9 cellular contexts compared by ENCODE assay signal in genomic region chr3:48428863-48429415, GRCh38. TPM values are rescaled to one million over a fixed set of nuclear protein-coding genes. Genes with fewer than 3 reads are reported as not detected.
DNase-seq lines count a peak whose midpoint lies in the region; ATAC-seq and TF ChIP-seq lines count a peak whose summit lies in the region.
"Had no signal": no experiment of that assay in that cellular context is flagged by ENCODE, and none has a peak within 500 bp of the region (broad histone marks: within the 10 kb centered on the region; RNA-seq: fewer than 3 reads in every experiment).

No MANE protein-coding gene starts in this region.

- H3K27me3 Mint-ChIP-seq in mesothelial cell of epicardium (ENCODE audit: low read depth) = no peaks in the 10 kb centered on the region

- TF ChIP-seq CTCF in OCI-LY3 (IDR thresholded peaks at IDR 0.05; ENCODE audit: low read depth, low read length) (no peak), mesothelial cell of epicardium (IDR thresholded peaks at IDR 0.05; ENCODE audit: unreplicated experiment) (no peak), upper lobe of right lung (IDR thresholded peaks at IDR 0.05) (no peak)

- peak overlapping the region; percentile 85 for H3K4me3 ChIP-seq in ACC112 (ENCODE audit: low read depth, low read length)
- H3K4me3 ChIP-seq in OCI-LY3 (ENCODE audit: low read length) = peak overlapping the region; percentile 85
- no peak overlapping the region for H3K4me3 ChIP-seq in endocrine pancreas (ENCODE audit: control insufficient read depth, insufficient read depth, low read length)
- peak overlapping the region; percentile 78 for H3K4me3 ChIP-seq in upper lobe of right lung

- H4K20me1 ChIP-seq in OCI-LY3 (ENCODE audit: insufficient read depth, low read length) = peaks cover 4% of the 10 kb centered on the region; the same call in 1 of the 2 replicates

- H3K27ac ChIP-seq in ACC112 (ENCODE audit: low read depth, low read length) = no peak overlapping the region
- H3K27ac ChIP-seq in OCI-LY3 (ENCODE audit: low read length) = 0 out of 2 replicates have a peak overlapping the region, but pooled peaks have one; percentile 5
- H3K27ac ChIP-seq in upper lobe of right lung = peak overlapping the region; percentile 89

- H3K79me2 ChIP-seq in ACC112 (ENCODE audit: control insufficient read depth, insufficient read depth, low read length, unreplicated experiment) = no peaks in the 10 kb centered on the region
- peaks cover 26% of the 10 kb centered on the region for H3K79me2 ChIP-seq in OCI-LY3 (ENCODE audit: low read length)

- H3K27me3 ChIP-seq in ACC112 (ENCODE audit: insufficient read depth, low read length) (no peaks in the 10 kb centered on the region), OCI-LY3 (ENCODE audit: low read depth, low read length) (no peaks in the 10 kb centered on the region), endocrine pancreas (ENCODE audit: control insufficient read depth, insufficient read depth, low read length) (no peaks in the 10 kb centered on the region), upper lobe of right lung (no peaks in the 10 kb centered on the region)

- H3K9ac ChIP-seq in OCI-LY3 (ENCODE audit: low read length) (peak overlapping the region; percentile 75), endocrine pancreas (ENCODE audit: control insufficient read depth, insufficient read depth, low read length) (peak overlapping the region; percentile 27)

- peak in 1 of 2 experiments; percentile 76 for DNase-seq in mesothelial cell of epicardium (ENCODE audit: low spot score in 2 of 2, unreplicated experiment in 2 of 2)
- DNase-seq in upper lobe of right lung = peak; percentile 76

- peak overlapping the region; percentile 77 for H3K27ac Mint-ChIP-seq in mesothelial cell of epicardium

- H3K4me3 Mint-ChIP-seq in mesothelial cell of epicardium = peak overlapping the region; percentile 74

- H3K9me3 ChIP-seq in OCI-LY3 (ENCODE audit: insufficient read depth, low read length) (no peaks in the 10 kb centered on the region), endocrine pancreas (ENCODE audit: control insufficient read depth, low read length) (no peaks in the 10 kb centered on the region), upper lobe of right lung (no peaks in the 10 kb centered on the region)

- H3K36me3 Mint-ChIP-seq in mesothelial cell of epicardium = peaks cover 2% of the 10 kb centered on the region

- H3K36me3 ChIP-seq in ACC112 (ENCODE audit: insufficient read depth, low read length) (peaks cover 12% of the 10 kb centered on the region; the same call in 1 of the 2 replicates), OCI-LY3 (replicated peaks; ENCODE audit: low read depth, low read length) (peaks cover 20% of the 10 kb centered on the region), endocrine pancreas (ENCODE audit: control insufficient read depth, insufficient read depth, low read length) (no peaks in the 10 kb centered on the region), upper lobe of right lung (peaks cover 14% of the 10 kb centered on the region)

- H3K4me1 ChIP-seq in ACC112 (ENCODE audit: control insufficient read depth, insufficient read depth, low read length, unreplicated experiment) = peaks cover 31% of the 10 kb centered on the region
- peaks cover 29% of the 10 kb centered on the region; the same call in 1 of the 2 replicates for H3K4me1 ChIP-seq in OCI-LY3 (ENCODE audit: low read length)
- no peaks in the 10 kb centered on the region for H3K4me1 ChIP-seq in endocrine pancreas (ENCODE audit: control insufficient read depth, insufficient read depth, low read length)
- H3K4me1 ChIP-seq in upper lobe of right lung = peaks cover 47% of the 10 kb centered on the region

- peak overlapping the region; percentile 78 for H3K4me2 ChIP-seq in OCI-LY3 (ENCODE audit: low read length)

- intact Hi-C loops in upper lobe of right lung (cut with DNase I) = no loop called here

- no peaks in the 10 kb centered on the region for H3K9me3 Mint-ChIP-seq in mesothelial cell of epicardium

- peak overlapping the region; percentile 6 for H2AFZ ChIP-seq in ACC112 (ENCODE audit: low read length, unreplicated experiment)
- peak overlapping the region; percentile 39; the same call in 1 of the 2 replicates for H2AFZ ChIP-seq in OCI-LY3 (ENCODE audit: low read depth, low read length)

- ATAC-seq in GM19324 (IDR thresholded peaks at IDR 0.05; ENCODE audit: low FRiP score, unreplicated experiment) (peak; percentile 38), upper lobe of right lung (peak; percentile 7), GM21447 (IDR thresholded peaks at IDR 0.05; ENCODE audit: unreplicated experiment) (no peak), HG03439 (IDR thresholded peaks at IDR 0.05; ENCODE audit: unreplicated experiment) (no peak)

- H3K4me1 Mint-ChIP-seq in mesothelial cell of epicardium = peaks cover 69% of the 10 kb centered on the region

RNA-seq across cellular contexts. Expression of gene PLXNB1, which starts 0.9 kb away (rescaled TPM):
- 203 to 214 TPM (median 211 TPM) in 3 replicates for total RNA-seq in mesothelial cell of epicardium
- total RNA-seq in upper lobe of right lung = 103 TPM

RNA-seq across cellular contexts. Expression of gene CCDC51, which starts 11.0 kb away (rescaled TPM):
- 10.7 to 12.3 TPM (median 11.5 TPM) in 3 replicates for total RNA-seq in mesothelial cell of epicardium
- 11.4 TPM for total RNA-seq in upper lobe of right lung

RNA-seq across cellular contexts. Expression of gene TMA7, which starts 11.1 kb away (rescaled TPM):
- total RNA-seq in mesothelial cell of epicardium (183 to 192 TPM (median 186 TPM) in 3 replicates), upper lobe of right lung (169 TPM)

RNA-seq across cellular contexts. Expression of gene ATRIP, which starts 17.6 kb away (rescaled TPM):
- total RNA-seq in mesothelial cell of epicardium (11.6 to 12.0 TPM (median 11.6 TPM) in 3 replicates), upper lobe of right lung (5.3 TPM)

RNA-seq across cellular contexts. Expression of gene FBXW12, which starts 56.9 kb away (rescaled TPM):
- total RNA-seq in mesothelial cell of epicardium (0.47 to 0.66 TPM (median 0.51 TPM) in 3 replicates), upper lobe of right lung (not detected)
- total RNA-seq: renal cortical epithelial cell had no signal

Comparison
In these comparisons a context has a peak if more than half of its experiments do, and no peak if none do; other contexts are left out.
1. ATAC-seq: peak in GM19324 (single experiment) and upper lobe of right lung (single experiment); none in GM21447 (single experiment) and HG03439 (single experiment).